ENCODE assay signal across 14 cellular contexts in the genomic region with DNA sequence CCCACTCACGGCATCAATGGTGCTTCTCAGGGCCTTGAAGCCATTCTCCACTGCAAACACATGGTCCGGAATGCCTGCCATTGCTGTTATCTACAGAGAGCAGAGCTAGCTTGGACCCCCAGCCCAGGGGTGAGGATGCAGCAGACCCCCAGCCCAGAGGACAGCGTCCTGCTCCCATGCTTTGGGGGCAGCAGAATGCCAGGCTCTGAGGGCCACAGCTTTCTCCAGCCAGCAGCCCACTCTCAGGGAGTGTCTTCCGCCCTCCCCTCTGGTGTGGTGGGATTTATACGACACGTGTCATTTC. TPM values are rescaled to one million over a fixed set of nuclear protein-coding genes. Genes with fewer than 3 reads are reported as not detected.
"Had no signal": no experiment of that assay in that cellular context is flagged by ENCODE, and none has a peak within 500 bp of the region (broad histone marks: within the 10 kb centered on the region; RNA-seq: fewer than 3 reads in every experiment).

No MANE protein-coding gene starts in this region.

- ATAC-seq: heart right ventricle had no signal

- H3K27me3 Mint-ChIP-seq: activated CD4-positive, alpha-beta T cell treated with anti-CD3 and anti-CD28 coated beads for 36 hours; activated naive CD8-positive, alpha-beta T cell treated with anti-CD3 and anti-CD28 coated beads, Interleukin-2, amount 10 ng/mL, durations not matched to agents 7 days and 5 days had no signal

- H3K27ac ChIP-seq: heart right ventricle, neural progenitor cell, parathyroid adenoma, SJCRH30, tibial nerve, VCaP had no signal

- H3K36me3 ChIP-seq: heart right ventricle, neural progenitor cell, SJCRH30, tibial nerve had no signal

- H3K9me3 ChIP-seq: heart right ventricle, SJCRH30 had no signal

- H3K27ac Mint-ChIP-seq: activated CD4-positive, alpha-beta T cell treated with anti-CD3 and anti-CD28 coated beads for 36 hours; activated T-helper 2 cell treated with anti-CD3 and anti-CD28 coated beads, Interferon-gamma antibody, Interleukin-2, Interleukin-4, amounts not matched to agents 10 μg/mL and 5 μg/mL and 100 μg/mL, durations not matched to agents 14 hours and 24 hours and 36 hours; neural progenitor cell had no signal

- H3K36me3 Mint-ChIP-seq: activated naive CD8-positive, alpha-beta T cell treated with anti-CD3 and anti-CD28 coated beads, Interleukin-2, amount 10 ng/mL, durations not matched to agents 7 days and 5 days; neural progenitor cell had no signal

- H3K4me1 ChIP-seq: parathyroid adenoma, SJCRH30, tibial nerve had no signal

- DNase-seq: activated naive CD8-positive, alpha-beta T cell treated with anti-CD3 and anti-CD28 coated beads, Interleukin-2, amount 10 ng/mL, durations not matched to agents 7 days and 5 days; aorta; heart right ventricle; SJCRH30 had no signal

- H3K4me3 Mint-ChIP-seq: activated CD4-positive, alpha-beta T cell treated with anti-CD3 and anti-CD28 coated beads for 36 hours; neural progenitor cell had no signal

- H3K27me3 ChIP-seq: heart right ventricle, neural progenitor cell, SJCRH30, tibial nerve had no signal

- H3K9me3 Mint-ChIP-seq: activated naive CD8-positive, alpha-beta T cell treated with anti-CD3 and anti-CD28 coated beads, Interleukin-2, amount 10 ng/mL, durations not matched to agents 7 days and 5 days; activated T-helper 2 cell treated with anti-CD3 and anti-CD28 coated beads, Interferon-gamma antibody, Interleukin-2, Interleukin-4, amounts not matched to agents 10 μg/mL and 5 μg/mL and 100 μg/mL, durations not matched to agents 14 hours and 24 hours and 36 hours; neural progenitor cell had no signal

- H3K4me3 ChIP-seq: heart right ventricle, neural progenitor cell, SJCRH30, skin epidermis, tibial nerve had no signal

RNA-seq across cellular contexts. Expression of a gene that starts 48.1 kb away (rescaled TPM):
- total RNA-seq: activated CD4-positive, alpha-beta T cell treated with anti-CD3 and anti-CD28 coated beads for 36 hours; activated naive CD8-positive, alpha-beta T cell treated with anti-CD3 and anti-CD28 coated beads, Interleukin-2, amount 10 ng/mL, durations not matched to agents 7 days and 5 days; activated T-helper 2 cell treated with anti-CD3 and anti-CD28 coated beads, Interferon-gamma antibody, Interleukin-2, Interleukin-4, amounts not matched to agents 10 μg/mL and 5 μg/mL and 100 μg/mL, durations not matched to agents 14 hours and 24 hours and 36 hours; aorta; endothelial cell of umbilical vein; fibroblast of lung; frontal cortex; heart right ventricle; SJCRH30; tibial nerve had no signal
- polyA plus RNA-seq: aorta, endothelial cell of umbilical vein, fibroblast of lung, heart right ventricle had no signal
